In genomic region chr10:22229756-22230330, GRCh38 we compare ENCODE assay signal across 8 cellular contexts. TPM values are rescaled to one million over a fixed set of nuclear protein-coding genes. Genes with fewer than 3 reads are reported as not detected.
DNase-seq lines count a peak whose midpoint lies in the region; ATAC-seq and TF ChIP-seq lines count a peak whose summit lies in the region.

No MANE protein-coding gene starts in this region.

- no peak for ATAC-seq in GM19351 (IDR thresholded peaks at IDR 0.05; ENCODE audit: unreplicated experiment)

- no peaks in the 10 kb centered on the region for H4K20me1 ChIP-seq in fibroblast of lung (ENCODE audit: control insufficient read depth, extremely low read depth, insufficient read depth, low read length)

- no peak overlapping the region for H3K27ac ChIP-seq in fibroblast of lung (ENCODE audit: insufficient read depth, low read length)
- peak overlapping the region in 1 of 2 donors; percentile 97 for H3K27ac ChIP-seq in ovary

- in situ Hi-C loops in SK-MEL-5 (cut with HindIII; ENCODE audit: low pct_unique_long_range_greater_than_20kb, low sequenced_read_pairs), result no loop called here

- peak; percentile 25 for TF ChIP-seq EP300 in ovary (IDR thresholded peaks at IDR 0.05)

- no peaks in the 10 kb centered on the region for H3K4me1 ChIP-seq in fibroblast of lung (ENCODE audit: control insufficient read depth, extremely low read depth, insufficient read depth, low read length)
- H3K4me1 ChIP-seq in ovary (ENCODE audit: insufficient read depth), result no peaks in the 10 kb centered on the region

- H3K79me2 ChIP-seq in fibroblast of lung (ENCODE audit: control insufficient read depth, insufficient read depth, low read length), result no peaks in the 10 kb centered on the region

- H3K4me3 ChIP-seq in fibroblast of lung (replicated peaks in 1 of 4; ENCODE audit: control extremely low read depth in 1 of 4, insufficient read depth in 1 of 4, low read depth in 3 of 4, low read length in 4 of 4) (peak overlapping the region; percentile 50 to 90 (median 70)), ovary (peak overlapping the region; percentile 58)

- TF ChIP-seq CTCF in fibroblast of lung (conservative IDR thresholded peaks at IDR 0.05 in 1 of 2, IDR thresholded peaks at IDR 0.05 in 1 of 2; ENCODE audit: low read depth in 1 of 2, low read length in 2 of 2) (no peak), ovary (IDR thresholded peaks at IDR 0.05) (no peak)

- H2AFZ ChIP-seq in fibroblast of lung (ENCODE audit: low read length), result peak overlapping the region; percentile 54

- DNase-seq in NCI-H748 (lab: John Stamatoyannopoulos, UW; ENCODE audit: unreplicated experiment) (peak; percentile 28), NCI-H748 treated with DMSO at 0.1 percent for 48 hours (lab: John Stamatoyannopoulos, UW) (no peak), SK-MEL-5 (ENCODE audit: low read depth, low spot score) (peak; percentile 5), fibroblast of lung (ENCODE audit: low read depth in 2 of 2) (peak; percentile 7 to 34), ovary (no peak), HuH-7 (ENCODE audit: low spot score) (no peak)
- DNase-seq in activated effector memory CD4-positive, alpha-beta T cell treated with Interleukin-2 at 50 U/mL for 16 hours, result no peak

- intact Hi-C loops in ovary (cut with DNase I), result loop anchor here in 3 of 4 donors (2.0 to 10.0 kb wide), 5 partner anchors 87 to 735 kb away; partner anchors contain the start of genes COMMD3 (in 2 of the 3) and DNAJC1 (in 1 of the 3)

- TF ChIP-seq POLR2A in ovary (IDR thresholded peaks at IDR 0.05), result no peak

- no peaks in the 10 kb centered on the region for H3K27me3 ChIP-seq in fibroblast of lung (ENCODE audit: control insufficient read depth, insufficient read depth, low read length)
- H3K27me3 ChIP-seq in ovary, result no peaks in the 10 kb centered on the region

- WGBS in ovary, 3 donors, result 0 to 1% (median 0%) methylated on average over 10 of the region's 10 CpGs

- no peak overlapping the region for H3K9ac ChIP-seq in fibroblast of lung (ENCODE audit: insufficient read depth, low read length)

- H3K36me3 ChIP-seq in fibroblast of lung (ENCODE audit: control insufficient read depth, insufficient read depth, low read length) (no peaks in the 10 kb centered on the region), ovary (no peaks in the 10 kb centered on the region)

- peak overlapping the region; percentile 73 for H3K4me2 ChIP-seq in fibroblast of lung (ENCODE audit: extremely low read depth, insufficient read depth, low read length)

- H3K9me3 ChIP-seq in fibroblast of lung (ENCODE audit: control insufficient read depth, insufficient read depth, low read depth, low read length) (no peaks in the 10 kb centered on the region), ovary (no peaks in the 10 kb centered on the region)

RNA-seq across cellular contexts. Expression of gene EBLN1, which starts 12.0 kb away (rescaled TPM):
- 0.13 and 0.26 TPM in 2 replicates for total RNA-seq in SK-MEL-5 (2014; rRNA removed; shearing (Covaris generic))
- polyA plus RNA-seq in SK-MEL-5 (2015; cell fraction: cytosol; rRNA removed), result 0.12 TPM in 1 of 2 replicates, not detected in the other
- polyA plus RNA-seq in SK-MEL-5 (2015; cell fraction: nucleus; rRNA removed), result not detected in 2 replicates
- total RNA-seq in fibroblast of lung (not detected in 2 replicates), ovary (not detected)
- polyA plus RNA-seq in fibroblast of lung (not detected in 2 replicates), ovary (not detected)
- not detected in 2 replicates for polyA plus RNA-seq in fibroblast of lung (2012)
- not detected in 2 replicates for polyA minus RNA-seq in fibroblast of lung (ENCODE audit: low replicate concordance)

Comparison
In these comparisons a context has a peak if more than half of its experiments do, and no peak if none do; other contexts are left out.
1. DNase-seq: peak in NCI-H748 (single experiment), SK-MEL-5 (single experiment) and fibroblast of lung (2 of 2); none in NCI-H748 treated with DMSO at 0.1 percent for 48 hours (single experiment), ovary (0 of 5), HuH-7 (single experiment) and activated effector memory CD4-positive, alpha-beta T cell treated with Interleukin-2 at 50 U/mL for 16 hours (single experiment).